ENCODE assay signal across 34 cellular contexts in genomic region chrX:104523858-104524257, GRCh38.
"Had no signal": no experiment of that assay in that cellular context is flagged by ENCODE, and none has a peak within 500 bp of the region (broad histone marks: within the 10 kb centered on the region; RNA-seq: fewer than 3 reads in every experiment).

No MANE protein-coding gene starts in this region.

- H3K9me3 ChIP-seq: MG63 had no signal

- H3K4me3 ChIP-seq: MG63 had no signal

- DNase-seq: Karpas-422, Kasumi-1, MG63, MM.1S, MV-4-11, NCI-H1048, NCI-H1092, NCI-H1092 treated with DMSO at 0.1 percent for 48 hours, NCI-H1105, NCI-H1105 treated with DMSO at 0.1 percent for 48 hours, NCI-H1417, NCI-H1417 treated with DMSO at 0.1 percent for 48 hours, NCI-H1436, NCI-H1436 treated with DMSO at 0.1 percent for 48 hours, NCI-H146, NCI-H1694, NCI-H1694 treated with DMSO at 0.1 percent for 48 hours, NCI-H187, NCI-H187 treated with DMSO at 0.1 percent for 48 hours, NCI-H1930, NCI-H2029, NCI-H2029 treated with DMSO at 0.1 percent for 48 hours, NCI-H2081, NCI-H2081 treated with DMSO at 0.1 percent for 48 hours, NCI-H2107, NCI-H2171, NCI-H2171 treated with DMSO at 0.1 percent for 48 hours, NCI-H2227 treated with DMSO at 0.1 percent for 48 hours, NCI-H226, NCI-H345, NCI-H446, NCI-H446 treated with DMSO at 0.1 percent for 48 hours, NCI-H510A, NCI-H510A treated with DMSO at 0.1 percent for 48 hours had no signal
